27 cellular contexts compared by ENCODE assay signal in the genomic region with DNA sequence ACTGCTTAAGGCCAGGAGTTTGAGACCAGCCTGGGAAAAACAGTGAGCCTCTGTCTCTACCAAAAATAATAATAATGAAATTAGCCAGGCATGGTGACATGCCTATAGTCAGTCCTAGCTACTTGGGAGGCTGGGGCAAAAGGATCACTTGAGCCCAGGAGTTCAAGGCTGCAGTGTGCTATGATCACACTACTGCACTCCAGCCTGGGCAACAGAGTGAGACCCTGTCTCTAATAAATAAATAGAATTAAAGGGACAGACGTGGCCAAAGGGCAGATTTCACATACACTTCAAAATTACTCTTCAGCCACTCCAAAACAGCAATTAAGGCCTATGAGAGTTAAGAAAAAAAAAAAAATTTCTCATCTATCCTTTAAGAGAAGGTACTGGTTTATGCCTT.
"Had no signal": no experiment of that assay in that cellular context is flagged by ENCODE, and none has a peak within 500 bp of the region (broad histone marks: within the 10 kb centered on the region; RNA-seq: fewer than 3 reads in every experiment).

No MANE protein-coding gene starts in this region.

- H3K27ac ChIP-seq: coronary artery, esophagus squamous epithelium, heart left ventricle, hepatocyte, prostate gland, skin epidermis, spleen, thoracic aorta, tibial nerve, upper lobe of left lung had no signal

- DNase-seq: dermis blood vessel endothelial cell; effector memory CD4-positive, alpha-beta T cell; erythroblast; esophagus squamous epithelium; foreskin melanocyte; heart left ventricle; kidney; mesenchymal stem cell; mucosa of descending colon; naive B cell; nephron progenitor cell; nucleus accumbens; right cardiac atrium; spleen; stimulated activated CD4-positive, alpha-beta T cell treated with anti-CD3 and anti-CD28 coated beads, Interleukin-4, amount 100 ng/mL, for 4 hours; upper lobe of left lung had no signal

- H3K27me3 Mint-ChIP-seq: naive B cell; stimulated activated memory B cell treated with anti-CD40 and anti-IgM and Interleukin-4, amounts not matched to agents 10 μg/mL and 1 μg/mL and 100 μg/mL, for 72 hours; stimulated activated naive CD8-positive, alpha-beta T cell treated with anti-CD3 and anti-CD28 coated beads, Interleukin-15, Interleukin-2, amounts not matched to agents 100 ng/mL and 50 ng/mL, for 24 hours had no signal

- H3K4me3 Mint-ChIP-seq: mesothelial cell of epicardium; naive B cell; nephron progenitor cell; stimulated activated memory B cell treated with anti-CD40 and anti-IgM and Interleukin-4, amounts not matched to agents 10 μg/mL and 1 μg/mL and 100 μg/mL, for 72 hours; stimulated activated naive CD8-positive, alpha-beta T cell treated with anti-CD3 and anti-CD28 coated beads, Interleukin-15, Interleukin-2, amounts not matched to agents 100 ng/mL and 50 ng/mL, for 24 hours had no signal

- H3K4me1 ChIP-seq: prostate gland had no signal

- H3K36me3 Mint-ChIP-seq: naive B cell had no signal

- H3K4me3 ChIP-seq: coronary artery, esophagus squamous epithelium, heart left ventricle, hepatocyte, lung, mucosa of descending colon, prostate gland, skin epidermis, spleen, thoracic aorta, tibial nerve, upper lobe of left lung had no signal

- H3K36me3 ChIP-seq: prostate gland, tibial nerve, upper lobe of left lung had no signal

- H3K27me3 ChIP-seq: esophagus squamous epithelium, heart left ventricle, hepatocyte, spleen, tibial nerve, upper lobe of left lung had no signal

- H3K27ac Mint-ChIP-seq: mesothelial cell of epicardium; stimulated activated memory B cell treated with anti-CD40 and anti-IgM and Interleukin-4, amounts not matched to agents 10 μg/mL and 1 μg/mL and 100 μg/mL, for 72 hours; stimulated activated naive CD8-positive, alpha-beta T cell treated with anti-CD3 and anti-CD28 coated beads, Interleukin-15, Interleukin-2, amounts not matched to agents 100 ng/mL and 50 ng/mL, for 24 hours had no signal

- ATAC-seq: left lobe of liver; mucosa of descending colon; right cardiac atrium; stimulated activated memory B cell treated with anti-CD40 and anti-IgM and Interleukin-4, amounts not matched to agents 10 μg/mL and 1 μg/mL and 100 μg/mL, for 72 hours had no signal

- H3K9me3 ChIP-seq: esophagus squamous epithelium, heart left ventricle, mucosa of descending colon, prostate gland, spleen, thoracic aorta, tibial nerve, upper lobe of left lung had no signal

- H3K9me3 Mint-ChIP-seq: mesothelial cell of epicardium; naive B cell; stimulated activated memory B cell treated with anti-CD40 and anti-IgM and Interleukin-4, amounts not matched to agents 10 μg/mL and 1 μg/mL and 100 μg/mL, for 72 hours; stimulated activated naive CD8-positive, alpha-beta T cell treated with anti-CD3 and anti-CD28 coated beads, Interleukin-15, Interleukin-2, amounts not matched to agents 100 ng/mL and 50 ng/mL, for 24 hours had no signal
